ENCODE assay signal across 23 cellular contexts in genomic region chr6:37287519-37288157, GRCh38. TPM values are rescaled to one million over a fixed set of nuclear protein-coding genes. Genes with fewer than 3 reads are reported as not detected.
A peak's percentile ranks its signal among the peaks of the same experiment; 100 is the strongest.
DNase-seq lines count a peak whose midpoint lies in the region; ATAC-seq, FAIRE-seq and TF ChIP-seq lines count a peak whose summit lies in the region.
"Had no signal": no experiment of that assay in that cellular context is flagged by ENCODE, and none has a peak within 500 bp of the region (broad histone marks: within the 10 kb centered on the region; RNA-seq: fewer than 3 reads in every experiment).

No MANE protein-coding gene starts in this region.

- DNase-seq in T-helper 2 cell treated with Interferon-gamma antibody and Interleukin-4, amounts not matched to agents 5 μg/mL and 100 μg/mL, for 36 hours (ENCODE audit: low spot score), result no peak
- DNase-seq in T-helper 2 cell (no peak), K562 (ENCODE audit: extremely low read depth in 1 of 4, low spot score in 3 of 4) (no peak), NCI-H146 treated with DMSO at 0.1 percent for 48 hours (lab: John Stamatoyannopoulos, UW; ENCODE audit: unreplicated experiment) (no peak)
- DNase-seq in activated CD8-positive, alpha-beta T cell treated with anti-CD3 and anti-CD28 coated beads, Interleukin-2, amount 10 ng/mL, durations not matched to agents 7 days and 5 days, result no peak
- DNase-seq: activated naive CD8-positive, alpha-beta T cell treated with anti-CD3 and anti-CD28 coated beads for 36 hours; DMS79; naive thymus-derived CD4-positive, alpha-beta T cell; NCI-H1105 treated with DMSO at 0.1 percent for 48 hours; NCI-H2081; NCI-H446; stimulated activated CD4-positive, alpha-beta T cell treated with anti-CD3 and anti-CD28 coated beads, Interleukin-4, amount 100 ng/mL, for 1 hour; stimulated activated naive CD8-positive, alpha-beta T cell treated with anti-CD3 and anti-CD28 coated beads, Interleukin-15, Interleukin-2, amounts not matched to agents 100 U/mL and 50 U/mL, for 24 hours; SW 1271; thyroid gland had no signal

- no peaks in the 10 kb centered on the region for H3K9me1 ChIP-seq in K562 (ENCODE audit: control insufficient read depth, insufficient read depth, low read length)

- FAIRE-seq in K562 (lab: Jason Lieb, UNC), result no peak

- BruUV-seq in K562 (replicated peaks; lab: Mats Ljungman, UMichigan), result no TSS peak

- H3K27me3 ChIP-seq in K562 (ENCODE audit: control insufficient read depth in 2 of 2, insufficient read depth in 2 of 2, low read length in 2 of 2), result no peaks in the 10 kb centered on the region
- H3K27me3 ChIP-seq: thyroid gland had no signal

- no peak overlapping the region for H3K4me3 Mint-ChIP-seq in T-helper 2 cell treated with Interferon-gamma antibody and Interleukin-4, amounts not matched to agents 5 μg/mL and 100 μg/mL, for 36 hours
- no peak overlapping the region for H3K4me3 Mint-ChIP-seq in activated CD8-positive, alpha-beta T cell treated with anti-CD3 and anti-CD28 coated beads, Interleukin-2, amount 10 ng/mL, durations not matched to agents 7 days and 5 days
- H3K4me3 Mint-ChIP-seq: activated naive CD8-positive, alpha-beta T cell treated with anti-CD3 and anti-CD28 coated beads for 36 hours; central memory CD8-positive, alpha-beta T cell had no signal

- POLR2A ChIA-PET in K562 (lab: Yijun Ruan, JAX), result no interaction called here
- POLR2A ChIA-PET in activated CD8-positive, alpha-beta T cell treated with anti-CD3 and anti-CD28 coated beads, Interleukin-2, amount 10 ng/mL, durations not matched to agents 7 days and 5 days (lab: Charles Lee), result no interaction called here

- no peaks in the 10 kb centered on the region for H3K9me3 Mint-ChIP-seq in T-helper 2 cell treated with Interferon-gamma antibody and Interleukin-4, amounts not matched to agents 5 μg/mL and 100 μg/mL, for 36 hours
- no peaks in the 10 kb centered on the region for H3K9me3 Mint-ChIP-seq in activated CD8-positive, alpha-beta T cell treated with anti-CD3 and anti-CD28 coated beads, Interleukin-2, amount 10 ng/mL, durations not matched to agents 7 days and 5 days (ENCODE audit: insufficient read depth)
- H3K9me3 Mint-ChIP-seq: activated naive CD8-positive, alpha-beta T cell treated with anti-CD3 and anti-CD28 coated beads for 36 hours; central memory CD8-positive, alpha-beta T cell; naive thymus-derived CD4-positive, alpha-beta T cell had no signal

- intact Hi-C loops in K562 (cut with micrococcal nuclease), result no loop called here

- H4K20me1 ChIP-seq in K562 (replicated peaks; ENCODE audit: control insufficient read depth, insufficient read depth, low read length), result no peaks in the 10 kb centered on the region

- H3K4me1 ChIP-seq in K562 (replicated peaks in 1 of 2; ENCODE audit: control insufficient read depth in 2 of 2, insufficient read depth in 2 of 2, low read length in 2 of 2), result peaks cover 0 to 2% of the 10 kb centered on the region in 2 experiments; a peak in 2 of 5 replicates

- peaks cover 88% of the 10 kb centered on the region for H3K36me3 ChIP-seq in K562 (ENCODE audit: control insufficient read depth, insufficient read depth, low read length)

- no peak overlapping the region for H3K4me2 ChIP-seq in K562 (ENCODE audit: insufficient read depth, low read length)

- CTCF ChIA-PET in K562 (lab: Yijun Ruan, JAX; ENCODE audit: low intra/inter-chr PET ratio), result interaction anchor here (0.8 kb wide), 1 partner anchor 79 kb away, joined by 4 read pairs; no protein-coding TSS in a partner anchor
- CTCF ChIA-PET in activated CD8-positive, alpha-beta T cell treated with anti-CD3 and anti-CD28 coated beads, Interleukin-2, amount 10 ng/mL, durations not matched to agents 7 days and 5 days (lab: Charles Lee), result interaction anchor here (2.1 kb wide), 1 partner anchor 26 kb away, joined by 7 read pairs; no protein-coding TSS in a partner anchor

- H3K4me1 Mint-ChIP-seq in T-helper 2 cell treated with Interferon-gamma antibody and Interleukin-4, amounts not matched to agents 5 μg/mL and 100 μg/mL, for 36 hours (ENCODE audit: low read depth), result peaks cover 46% of the 10 kb centered on the region
- H3K4me1 Mint-ChIP-seq in activated CD8-positive, alpha-beta T cell treated with anti-CD3 and anti-CD28 coated beads, Interleukin-2, amount 10 ng/mL, durations not matched to agents 7 days and 5 days (ENCODE audit: low read depth), result peaks cover 45% of the 10 kb centered on the region

- no peaks in the 10 kb centered on the region for H3K9me3 ChIP-seq in K562 (replicated peaks; ENCODE audit: control insufficient read depth, insufficient read depth, low read depth, low read length)
- H3K9me3 ChIP-seq: thyroid gland had no signal

- no peak overlapping the region for H3K4me3 ChIP-seq in K562
- H3K4me3 ChIP-seq: GM23248, thyroid gland had no signal

- TF ChIP-seq CTCF in K562 (IDR thresholded peaks at IDR 0.05 in 2 of 3, conservative IDR thresholded peaks at IDR 0.05 in 1 of 3; ENCODE audit: insufficient read depth in 2 of 3, low read depth in 1 of 3, low read length in 3 of 3), result no peak

- no peak overlapping the region for H3K27ac ChIP-seq in K562 (ENCODE audit: extremely low read depth, low read depth, low read length)
- H3K27ac ChIP-seq: 22Rv1, GM23248, thyroid gland had no signal

- H3K27me3 Mint-ChIP-seq in T-helper 2 cell treated with Interferon-gamma antibody and Interleukin-4, amounts not matched to agents 5 μg/mL and 100 μg/mL, for 36 hours (ENCODE audit: low read depth), result no peaks in the 10 kb centered on the region
- no peaks in the 10 kb centered on the region for H3K27me3 Mint-ChIP-seq in activated CD8-positive, alpha-beta T cell treated with anti-CD3 and anti-CD28 coated beads, Interleukin-2, amount 10 ng/mL, durations not matched to agents 7 days and 5 days (ENCODE audit: low read depth)
- H3K27me3 Mint-ChIP-seq: activated naive CD8-positive, alpha-beta T cell treated with anti-CD3 and anti-CD28 coated beads for 36 hours; central memory CD8-positive, alpha-beta T cell; naive thymus-derived CD4-positive, alpha-beta T cell had no signal

- H3K36me3 Mint-ChIP-seq in T-helper 2 cell treated with Interferon-gamma antibody and Interleukin-4, amounts not matched to agents 5 μg/mL and 100 μg/mL, for 36 hours (ENCODE audit: low read depth), result peaks cover 65% of the 10 kb centered on the region
- peaks cover 73% of the 10 kb centered on the region for H3K36me3 Mint-ChIP-seq in activated CD8-positive, alpha-beta T cell treated with anti-CD3 and anti-CD28 coated beads, Interleukin-2, amount 10 ng/mL, durations not matched to agents 7 days and 5 days (ENCODE audit: low read depth)

- no peak overlapping the region for H2AFZ ChIP-seq in K562 (ENCODE audit: low read depth, low read length)
- H2AFZ ChIP-seq: GM23248 had no signal

- ATAC-seq in GM19372 (IDR thresholded peaks at IDR 0.05; ENCODE audit: low read depth, unreplicated experiment) (peak; percentile 54), HG02798 (IDR thresholded peaks at IDR 0.05; ENCODE audit: poor library complexity, unreplicated experiment) (peak; percentile 51), K562 (no peak), esophagus mucosa (no peak)
- no peak for ATAC-seq in activated CD8-positive, alpha-beta T cell treated with anti-CD3 and anti-CD28 coated beads, Interleukin-2, amount 10 ng/mL, durations not matched to agents 7 days and 5 days
- ATAC-seq: left lobe of liver; naive thymus-derived CD4-positive, alpha-beta T cell; Right ventricle myocardium inferior; stimulated activated naive CD8-positive, alpha-beta T cell treated with anti-CD3 and anti-CD28 coated beads, Interleukin-15, Interleukin-2, amounts not matched to agents 100 U/mL and 50 U/mL, for 24 hours had no signal

- H3K79me2 ChIP-seq in K562 (ENCODE audit: control insufficient read depth, insufficient read depth, low read length), result no peaks in the 10 kb centered on the region

- WGBS in K562 (ENCODE audit: insufficient coverage, low coverage, missing lambda C conversion rate), result 92% methylated on average over 2 of the region's 2 CpGs

- TF ChIP-seq RAD21 in K562 (CRISPR knock-in tag; conservative IDR thresholded peaks at IDR 0.05 in 1 of 2, IDR thresholded peaks at IDR 0.05 in 1 of 2), result no peak

- H3K9ac ChIP-seq in K562 (ENCODE audit: insufficient read depth in 1 of 2, low read depth in 2 of 2, low read length in 2 of 2), result no peak overlapping the region
- H3K9ac ChIP-seq: GM23248 had no signal

- TF ChIP-seq POLR2A in K562 (conservative IDR thresholded peaks at IDR 0.05), result no peak

- peak overlapping the region; percentile 22 for H3K27ac Mint-ChIP-seq in T-helper 2 cell treated with Interferon-gamma antibody and Interleukin-4, amounts not matched to agents 5 μg/mL and 100 μg/mL, for 36 hours
- H3K27ac Mint-ChIP-seq in activated CD8-positive, alpha-beta T cell treated with anti-CD3 and anti-CD28 coated beads, Interleukin-2, amount 10 ng/mL, durations not matched to agents 7 days and 5 days, result no peak overlapping the region
- H3K27ac Mint-ChIP-seq: activated naive CD8-positive, alpha-beta T cell treated with anti-CD3 and anti-CD28 coated beads for 36 hours had no signal

- in situ Hi-C loops in K562 (cut with MboI), result no loop called here

- TF ChIP-seq EP300 in K562 (IDR thresholded peaks at IDR 0.05; ENCODE audit: low read length), result no peak

RNA-seq across cellular contexts. Expression of gene TMEM217, which starts 29.7 kb away (rescaled TPM):
- total RNA-seq in K562 (2011; cell fraction: chromatin; rRNA removed; ENCODE audit: low replicate concordance), result 9.2 and 9.3 TPM in 2 replicates
- total RNA-seq in K562 (2011; cell fraction: nucleolus; rRNA removed), result 6.8 and 8.0 TPM in 2 replicates
- total RNA-seq in K562 (2011; cell fraction: nucleoplasm; rRNA removed), result 6.2 and 9.8 TPM in 2 replicates
- 1.3 and 1.5 TPM in 2 replicates for total RNA-seq in K562 (2014; rRNA removed)
- 1.6 and 2.4 TPM in 2 replicates for total RNA-seq in K562 (2014; rRNA removed; fragmentation: Illumina TruSeq; extraction: Trizol)
- 3.3 and 4.0 TPM in 2 replicates for total RNA-seq in K562 (2015; rRNA removed; fragmentation: Illumina TruSeq; extraction: Trizol)
- total RNA-seq in K562 (2021), result 1.9 and 2.0 TPM in 2 replicates
- polyA plus RNA-seq in K562 (2011; rRNA removed), result 5.0 and 8.0 TPM in 2 replicates
- 3.3 and 5.8 TPM in 2 replicates for polyA plus RNA-seq in K562 (2011; cell fraction: cytosol; rRNA removed)
- polyA plus RNA-seq in K562 (2011; cell fraction: nucleus; rRNA removed), result 3.6 and 5.0 TPM in 2 replicates
- polyA plus RNA-seq in K562 (2012), result 3.2 and 3.5 TPM in 2 replicates
- polyA plus RNA-seq in K562 (2014; fragmentation: Illumina TruSeq; extraction: Trizol), result 1.9 and 2.3 TPM in 2 replicates
- polyA plus RNA-seq in K562 (2014; fragmentation: Nextera tagmentation; extraction: Ambion mirVana), result 1 to 10 TPM; 1.8 to 1.9 TPM
- 2.8 and 3.5 TPM in 2 replicates for polyA plus RNA-seq in K562 (2014; rRNA removed)
- 3.4 and 4.8 TPM in 2 replicates for polyA minus RNA-seq in K562 (2011; rRNA and poly(A)+ RNA removed)
- 1.5 and 3.3 TPM in 2 replicates for polyA minus RNA-seq in K562 (2011; cell fraction: cytosol; rRNA and poly(A)+ RNA removed)
- 2.0 and 2.4 TPM in 2 replicates for polyA minus RNA-seq in K562 (2011; cell fraction: nucleus; rRNA and poly(A)+ RNA removed)
- total RNA-seq in esophagus mucosa, result 0.84 TPM
- total RNA-seq in activated CD8-positive, alpha-beta T cell treated with anti-CD3 and anti-CD28 coated beads, Interleukin-2, amount 10 ng/mL, durations not matched to agents 7 days and 5 days, result 1 to 10 TPM; 3.1 to 3.2 TPM
- total RNA-seq: left lobe of liver had no signal

RNA-seq across cellular contexts. Expression of gene TBC1D22B, which starts 30.1 kb away (rescaled TPM):
- 32.9 and 35.9 TPM in 2 replicates for total RNA-seq in K562 (2011; cell fraction: chromatin; rRNA removed; ENCODE audit: low replicate concordance)
- total RNA-seq in K562 (2011; cell fraction: nucleolus; rRNA removed), result 16.1 and 18.0 TPM in 2 replicates
- 22.4 and 25.4 TPM in 2 replicates for total RNA-seq in K562 (2011; cell fraction: nucleoplasm; rRNA removed)
- total RNA-seq in K562 (2014; rRNA removed) (10.9 and 13.0 TPM in 2 replicates), K562 (2014; rRNA removed; fragmentation: Illumina TruSeq; extraction: Trizol) (13.5 and 13.9 TPM in 2 replicates), K562 (2015; rRNA removed; fragmentation: Illumina TruSeq; extraction: Trizol) (12.3 and 13.1 TPM in 2 replicates), K562 (2021) (16.1 and 17.2 TPM in 2 replicates), esophagus mucosa (10.0 TPM)
- polyA plus RNA-seq in K562 (2011; rRNA removed) (14.0 and 15.3 TPM in 2 replicates), K562 (2014; fragmentation: Illumina TruSeq; extraction: Trizol) (21.7 and 24.2 TPM in 2 replicates), K562 (2014; fragmentation: Nextera tagmentation; extraction: Ambion mirVana) (1 to 10 TPM; 4.8 to 6.4 TPM), K562 (2014; rRNA removed) (14.0 and 14.5 TPM in 2 replicates)
- 11.5 and 14.7 TPM in 2 replicates for polyA plus RNA-seq in K562 (2011; cell fraction: cytosol; rRNA removed)
- polyA plus RNA-seq in K562 (2011; cell fraction: nucleus; rRNA removed), result 22.4 and 24.0 TPM in 2 replicates
- 12.9 and 19.1 TPM in 2 replicates for polyA plus RNA-seq in K562 (2012)
- polyA minus RNA-seq in K562 (2011; rRNA and poly(A)+ RNA removed), result 10.0 and 11.0 TPM in 2 replicates
- 6.8 and 8.6 TPM in 2 replicates for polyA minus RNA-seq in K562 (2011; cell fraction: cytosol; rRNA and poly(A)+ RNA removed)
- polyA minus RNA-seq in K562 (2011; cell fraction: nucleus; rRNA and poly(A)+ RNA removed), result 11.8 and 14.1 TPM in 2 replicates
- 10 to 100 TPM; 15.4 TPM for total RNA-seq in activated CD8-positive, alpha-beta T cell treated with anti-CD3 and anti-CD28 coated beads, Interleukin-2, amount 10 ng/mL, durations not matched to agents 7 days and 5 days

Comparison
In these comparisons a context has a peak if more than half of its experiments do, and no peak if none do; other contexts are left out.
1. ATAC-seq: peak in GM19372 (single experiment) and HG02798 (single experiment); none in K562 (single experiment), esophagus mucosa (single experiment) and activated CD8-positive, alpha-beta T cell treated with anti-CD3 and anti-CD28 coated beads, Interleukin-2, amount 10 ng/mL, durations not matched to agents 7 days and 5 days (single experiment).